In the genomic region with DNA sequence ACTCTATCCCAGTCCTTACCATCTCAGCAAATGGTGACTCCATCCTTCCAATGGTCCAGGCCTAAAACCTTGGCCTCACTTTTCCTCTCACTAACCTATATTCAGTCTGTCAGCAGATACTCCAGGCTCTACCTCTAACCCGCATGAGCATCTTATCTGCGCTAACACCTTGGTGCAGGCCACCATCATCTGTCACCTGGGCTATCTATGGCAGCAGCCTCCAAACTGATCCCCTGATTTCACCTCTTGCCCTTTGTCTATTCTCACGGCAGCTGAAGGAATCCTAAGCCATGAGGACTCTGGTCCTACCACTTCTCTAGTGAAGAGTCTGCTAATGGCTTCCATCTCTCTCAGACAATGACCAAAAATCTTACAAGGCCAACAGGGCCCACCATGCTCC, we compare ENCODE assay signal across 18 cellular contexts. TPM values are rescaled to one million over a fixed set of nuclear protein-coding genes. Genes with fewer than 3 reads are reported as not detected.
DNase-seq lines count a peak whose midpoint lies in the region; ATAC-seq, FAIRE-seq and TF ChIP-seq lines count a peak whose summit lies in the region.
"Had no signal": no experiment of that assay in that cellular context is flagged by ENCODE, and none has a peak within 500 bp of the region (broad histone marks: within the 10 kb centered on the region; RNA-seq: fewer than 3 reads in every experiment).

No MANE protein-coding gene starts in this region.

- no peak overlapping the region for H4K8ac ChIP-seq in H1 (ENCODE audit: extremely low read depth, insufficient read depth, low read length)

- TF ChIP-seq POLR2A in H1 (IDR thresholded peaks at IDR 0.05; ENCODE audit: control extremely low read depth in 1 of 2, low read depth in 2 of 2, low read length in 2 of 2), result no peak

- H3K9me3 ChIP-seq in T-helper 17 cell (ENCODE audit: control insufficient read depth, low read length, poor library complexity, severe bottlenecking) (no peaks in the 10 kb centered on the region), H1 (ENCODE audit: insufficient read depth in 2 of 2, low read depth in 1 of 2, low read length in 1 of 2) (no peaks in the 10 kb centered on the region)
- H3K9me3 ChIP-seq: BE2C, BLaER1 had no signal

- H3K36me3 ChIP-seq in H1 (ENCODE audit: control insufficient read depth in 2 of 4, insufficient read depth in 4 of 4, low read length in 3 of 4), result no peaks in the 10 kb centered on the region; a peak in 1 of 8 replicates
- H3K36me3 ChIP-seq: BE2C, BLaER1 had no signal

- H3K23me2 ChIP-seq in H1 (ENCODE audit: low read depth, low read length), result peaks cover 12% of the 10 kb centered on the region

- H3K23ac ChIP-seq in H1 (ENCODE audit: insufficient read length), result no peak overlapping the region

- no peak overlapping the region for H3K18ac ChIP-seq in H1 (ENCODE audit: extremely low read depth, low read length)

- TF ChIP-seq RAD21 in H1 (IDR thresholded peaks at IDR 0.05 in 1 of 2, conservative IDR thresholded peaks at IDR 0.05 in 1 of 2; ENCODE audit: low read depth in 2 of 2, low read length in 2 of 2), result no peak

- POLR2A ChIA-PET in H1 (lab: Charles Lee; ENCODE audit: partially characterized antibody), result no interaction called here

- no peak for FAIRE-seq in H1 (lab: Jason Lieb, UNC)
- FAIRE-seq: A204.1, G401.6 had no signal

- peak overlapping the region; percentile 43 for H3K4me3 Mint-ChIP-seq in T-helper 17 cell
- H3K4me3 Mint-ChIP-seq: CD4-positive, alpha-beta memory T cell; CD4-positive, CD25-positive, alpha-beta regulatory T cell; CD8-positive, alpha-beta memory T cell had no signal

- no peak overlapping the region for H3K4me2 ChIP-seq in H1 (ENCODE audit: insufficient read depth in 1 of 2, low read depth in 2 of 2, low read length in 2 of 2)
- H3K4me2 ChIP-seq: BLaER1 had no signal

- H3K4me1 Mint-ChIP-seq in T-helper 17 cell, result peaks cover 4% of the 10 kb centered on the region
- H3K4me1 Mint-ChIP-seq: CD8-positive, alpha-beta memory T cell had no signal

- H4K5ac ChIP-seq in H1 (ENCODE audit: insufficient read length, low read depth, low read length), result no peak overlapping the region

- H3K4me3 ChIP-seq in H1 (ENCODE audit: extremely low read depth in 1 of 4, insufficient read depth in 2 of 4, low read depth in 3 of 4, low read length in 4 of 4), result no peak overlapping the region
- H3K4me3 ChIP-seq: BLaER1 had no signal

- H2BK20ac ChIP-seq in H1 (ENCODE audit: low read length), result no peak overlapping the region

- no peak overlapping the region for H2BK5ac ChIP-seq in H1 (ENCODE audit: low read depth, low read length)

- no peaks in the 10 kb centered on the region for H4K20me1 ChIP-seq in H1 (replicated peaks in 1 of 2; ENCODE audit: control insufficient read depth in 1 of 2, insufficient read depth in 2 of 2, low read length in 2 of 2)
- H4K20me1 ChIP-seq: BLaER1 had no signal

- H3K79me2 ChIP-seq in H1 (ENCODE audit: control insufficient read depth in 1 of 2, insufficient read depth in 2 of 2, low read length in 2 of 2), result no peaks in the 10 kb centered on the region

- H2AK5ac ChIP-seq in H1 (ENCODE audit: low read depth, low read length), result no peak overlapping the region

- peak overlapping the region; percentile 22; the same call in 1 of the 2 replicates for H2BK12ac ChIP-seq in H1 (ENCODE audit: low read depth, low read length)

- no peak for DNase-seq in T-helper 17 cell
- DNase-seq in H1 (ENCODE audit: low read depth in 1 of 2, low spot score in 2 of 2), result no peak
- DNase-seq in NCI-H82 treated with DMSO at 0.1 percent for 48 hours (lab: John Stamatoyannopoulos, UW; ENCODE audit: unreplicated experiment), result no peak
- no peak for DNase-seq in islet precursor cell
- DNase-seq: COR-L47, DMS153, GF-D8 had no signal

- H3K56ac ChIP-seq in H1 (replicated peaks; ENCODE audit: insufficient read length, low read depth, low read length), result no peak overlapping the region

- no peak overlapping the region for H2BK120ac ChIP-seq in H1 (replicated peaks; ENCODE audit: low read depth, low read length)

- TF ChIP-seq CTCF in H1 (IDR thresholded peaks at IDR 0.05; ENCODE audit: control extremely low read depth in 1 of 3, insufficient read depth in 1 of 3, low read depth in 1 of 3, low read length in 3 of 3), result no peak

- H3K36me3 Mint-ChIP-seq in T-helper 17 cell (ENCODE audit: low read depth), result no peaks in the 10 kb centered on the region
- H3K36me3 Mint-ChIP-seq: CD14-positive monocyte; CD4-positive, alpha-beta memory T cell; CD4-positive, CD25-positive, alpha-beta regulatory T cell; CD8-positive, alpha-beta memory T cell had no signal

- no peak overlapping the region for H2AFZ ChIP-seq in H1 (ENCODE audit: low read length)

- ATAC-seq in T-helper 17 cell, result no peak
- ATAC-seq in GM19035 (IDR thresholded peaks at IDR 0.05; ENCODE audit: unreplicated experiment), result no peak

- no peak overlapping the region for H4K91ac ChIP-seq in H1 (replicated peaks; ENCODE audit: insufficient read length, low read length)

- H3K4me1 ChIP-seq in H1 (replicated peaks in 1 of 4; ENCODE audit: control insufficient read depth in 3 of 4, insufficient read depth in 4 of 4, low read length in 3 of 4), result peaks cover 0 to 11% (median 4%) of the 10 kb centered on the region in 4 experiments; a peak in 4 of 7 replicates
- H3K4me1 ChIP-seq: BE2C, BLaER1 had no signal

- 91% methylated on average over 3 of the region's 3 CpGs; no CpG with 5 or more reads in 1 of the 2 experiments for WGBS in H1 (ENCODE audit: extremely low coverage in 1 of 2, insufficient coverage in 1 of 2, insufficient read length in 1 of 2, insufficient replicate concordance in 2 of 2, low coverage in 1 of 2, low lambda C conversion rate in 2 of 2, missing lambda C conversion rate in 1 of 2), 2 experiments

- no peak overlapping the region for H3K4ac ChIP-seq in H1 (replicated peaks; ENCODE audit: insufficient read length, low read depth, low read length)

- H3K27ac Mint-ChIP-seq in T-helper 17 cell, result no peak overlapping the region
- H3K27ac Mint-ChIP-seq: CD14-positive monocyte; CD4-positive, alpha-beta memory T cell; CD4-positive, CD25-positive, alpha-beta regulatory T cell had no signal

- no peak overlapping the region for H3K14ac ChIP-seq in H1 (ENCODE audit: insufficient read length)

- H3K27me3 Mint-ChIP-seq in T-helper 17 cell, result peaks cover 80% of the 10 kb centered on the region

- no peaks in the 10 kb centered on the region; a peak in 1 of 7 replicates for H3K27me3 ChIP-seq in H1 (replicated peaks in 1 of 4; ENCODE audit: control insufficient read depth in 3 of 4, extremely low read depth in 1 of 4, insufficient read depth in 3 of 4, low read length in 3 of 4)
- H3K27me3 ChIP-seq: BLaER1 had no signal

- H3K27ac ChIP-seq in H1 (ENCODE audit: low read depth, low read length), result no peak overlapping the region
- H3K27ac ChIP-seq: BLaER1 had no signal

- CTCF ChIA-PET in H1 (lab: Charles Lee; ENCODE audit: partially characterized antibody), result interaction anchor here (0.6 to 8.7 kb wide), 17 partner anchors 10 to 471 kb away, joined by 3 to 49 read pairs (median 5); no protein-coding TSS in a partner anchor

- H2BK15ac ChIP-seq in H1 (ENCODE audit: low read length), result no peak overlapping the region

- H3K79me1 ChIP-seq in H1 (ENCODE audit: low read depth, low read length), result no peaks in the 10 kb centered on the region

- TF ChIP-seq EP300 in H1 (IDR thresholded peaks at IDR 0.05; ENCODE audit: borderline replicate concordance in 1 of 2, low read depth in 2 of 2, low read length in 2 of 2), result no peak

- H3K9ac ChIP-seq in H1 (replicated peaks in 1 of 4; ENCODE audit: extremely low read depth in 1 of 4, low read depth in 3 of 4, low read length in 3 of 4), result no peak overlapping the region
- H3K9ac ChIP-seq: BLaER1 had no signal

TF ChIP-seq in H1, 55 proteins besides CTCF, POLR2A, EP300 and RAD21:
- TF ChIP-seq TEAD4 (IDR thresholded peaks at IDR 0.05; ENCODE audit: low read depth, low read length), result no peak
- no peak for TF ChIP-seq SUZ12 (IDR thresholded peaks at IDR 0.05; ENCODE audit: low read length)

RNA-seq across cellular contexts. Expression of gene CCL1, which starts 57.9 kb away (rescaled TPM):
- not detected for total RNA-seq in T-helper 17 cell
- not detected in 2 replicates for total RNA-seq in H1 (2021; fragmentation: NEBNext Ultra II Directional; extraction: Animal tissue kit (Norgen Biotek cat#: 25700))
- not detected in 2 replicates for polyA plus RNA-seq in H1 (2011; rRNA removed)
- not detected for polyA plus RNA-seq in H1 (2011; cell fraction: cytosol; rRNA removed)
- not detected for polyA plus RNA-seq in H1 (2011; cell fraction: nucleus; rRNA removed)
- not detected in 4 replicates for polyA plus RNA-seq in H1 (2012, experiment 1 of 2)
- not detected for polyA plus RNA-seq in H1 (2012, experiment 2 of 2)
- not detected for polyA plus RNA-seq in H1 (2013, experiment 1 of 2)
- polyA plus RNA-seq in H1 (2013, experiment 2 of 2), result not detected
- polyA minus RNA-seq in H1 (2011; rRNA and poly(A)+ RNA removed), result not detected in 2 replicates
- not detected for polyA minus RNA-seq in H1 (2011; cell fraction: cytosol; rRNA and poly(A)+ RNA removed)
- polyA minus RNA-seq in H1 (2011; cell fraction: nucleus; rRNA and poly(A)+ RNA removed), result not detected
- total RNA-seq: A673; CD4-positive, alpha-beta memory T cell; CD4-positive, CD25-positive, alpha-beta regulatory T cell had no signal
- polyA plus RNA-seq: AG04450; CD14-positive monocyte; CD4-positive, alpha-beta memory T cell; CD4-positive, CD25-positive, alpha-beta regulatory T cell; CD8-positive, alpha-beta memory T cell had no signal
